ENCODE assay signal across 8 cellular contexts in the genomic region with DNA sequence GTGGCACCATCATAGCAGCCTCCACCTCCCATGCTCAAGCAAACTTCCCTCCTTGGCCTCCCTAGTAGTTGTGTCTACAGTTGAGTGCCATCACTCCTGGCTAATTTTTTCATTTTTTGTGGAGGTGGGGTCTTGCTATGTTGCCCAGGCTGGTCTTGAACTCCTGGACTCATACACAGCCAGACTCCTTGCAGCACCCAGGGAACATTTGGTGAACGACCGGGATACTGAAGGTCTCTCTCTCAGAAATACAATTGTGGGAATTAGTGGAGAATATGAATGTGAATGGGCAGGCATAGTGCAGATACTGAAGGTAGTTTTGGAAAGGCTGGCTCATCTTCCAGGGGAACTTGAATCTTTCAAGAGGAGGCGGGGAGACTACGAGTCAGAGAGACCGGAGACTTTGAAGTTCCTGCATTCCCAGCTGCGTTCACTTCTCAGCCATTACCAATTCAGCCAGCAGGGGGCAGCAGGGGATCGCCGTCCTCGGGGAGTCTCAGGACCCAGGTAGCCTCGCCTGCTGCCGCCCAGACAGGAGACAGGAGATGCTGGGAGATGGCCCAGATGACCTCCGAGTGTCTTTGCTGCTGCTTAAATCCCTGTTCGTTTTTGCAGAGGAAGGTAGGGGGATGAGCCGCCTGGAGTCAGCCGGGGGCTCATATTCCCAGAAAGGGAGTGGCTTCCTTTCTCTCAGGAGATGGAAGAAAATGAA.
DNase-seq lines count a peak whose midpoint lies in the region; ATAC-seq and TF ChIP-seq lines count a peak whose summit lies in the region.

No MANE protein-coding gene starts in this region.

- H3K18ac ChIP-seq in trophoblast cell (ENCODE audit: low read length), result no peak overlapping the region

- no peak overlapping the region for H3K23ac ChIP-seq in trophoblast cell (ENCODE audit: low read length)

- no peak overlapping the region for H2AK5ac ChIP-seq in trophoblast cell (ENCODE audit: low read length)

- H3K14ac ChIP-seq in trophoblast cell (ENCODE audit: low read length), result no peak overlapping the region

- WGBS in trophoblast cell (ENCODE audit: extremely low coverage, insufficient coverage, insufficient read length), result no CpG with 5 or more reads among the region's 15 CpGs

- peak overlapping the region; percentile 28 for H3K4me2 ChIP-seq in trophoblast cell (ENCODE audit: low read length)

- H3K4ac ChIP-seq in trophoblast cell (ENCODE audit: low read depth, low read length), result no peak overlapping the region

- no peaks in the 10 kb centered on the region for H3K79me2 ChIP-seq in trophoblast cell (ENCODE audit: control insufficient read depth, insufficient read depth, low read length, poor library complexity)

- H2BK5ac ChIP-seq in trophoblast cell (ENCODE audit: low read depth, low read length, poor library complexity), result no peak overlapping the region

- no peak overlapping the region for H3K9ac ChIP-seq in trophoblast cell (ENCODE audit: low read length)

- H2BK120ac ChIP-seq in trophoblast cell (ENCODE audit: insufficient read depth, low read length, poor library complexity), result no peak overlapping the region

- H4K8ac ChIP-seq in trophoblast cell (ENCODE audit: low read depth, low read length), result no peak overlapping the region

- H3K27ac ChIP-seq in trophoblast cell (ENCODE audit: low read depth, low read length), result no peak overlapping the region

- H2BK12ac ChIP-seq in trophoblast cell (ENCODE audit: low read length), result no peak overlapping the region

- DNase-seq in AG20443 (ENCODE audit: low spot score) (peak; percentile 83), GM13976 (ENCODE audit: low spot score) (peak; percentile 63), NCI-H2171 (lab: John Stamatoyannopoulos, UW) (peak; percentile 28), glomerular visceral epithelial cell (ENCODE audit: extremely low spot score) (peak; percentile 46), trophoblast cell (peak; percentile 69 to 89)
- DNase-seq in activated T-cell treated with anti-CD3 and anti-CD28 coated beads, Interleukin-2, amount 50 U/mL, for 48 hours, result peak; percentile 71

- no peaks in the 10 kb centered on the region for H3K36me3 ChIP-seq in trophoblast cell (ENCODE audit: control insufficient read depth in 1 of 2, insufficient read depth in 2 of 2, low read length in 2 of 2)

- in situ Hi-C loops in GM13976 (cut with MboI; ENCODE audit: low sequenced_read_pairs, unreplicated experiment), result no loop called here

- no peaks in the 10 kb centered on the region for H3K79me1 ChIP-seq in trophoblast cell (ENCODE audit: low read length)

- no peaks in the 10 kb centered on the region for H3K27me3 ChIP-seq in trophoblast cell (ENCODE audit: insufficient read depth, low read length)

- peak; percentile 33 for TF ChIP-seq CTCF in GM13976 (IDR thresholded peaks at IDR 0.05; ENCODE audit: borderline replicate concordance, control extremely low read depth, extremely low read depth, insufficient read depth, missing control alignments)

- ATAC-seq in HG03378 (IDR thresholded peaks at IDR 0.05; ENCODE audit: unreplicated experiment), result no peak
- no peak for ATAC-seq in HG03457 (IDR thresholded peaks at IDR 0.05; ENCODE audit: unreplicated experiment)

- H2AFZ ChIP-seq in trophoblast cell (ENCODE audit: insufficient read depth, low read length, poor library complexity), result no peak overlapping the region

- no peak overlapping the region for H3K4me3 ChIP-seq in trophoblast cell (ENCODE audit: low read depth, low read length)

- H3K9me3 ChIP-seq in trophoblast cell (ENCODE audit: insufficient read depth, low read depth, low read length), result no peaks in the 10 kb centered on the region

- no peak overlapping the region for H4K91ac ChIP-seq in trophoblast cell (ENCODE audit: low read depth, low read length)

- no peak overlapping the region for H4K12ac ChIP-seq in trophoblast cell (ENCODE audit: low read depth, low read length)

- H3K4me1 ChIP-seq in trophoblast cell (ENCODE audit: control insufficient read depth in 1 of 2, insufficient read depth in 2 of 2, low read length in 2 of 2), result no peaks in the 10 kb centered on the region

Comparison
In these comparisons a context has a peak if more than half of its experiments do, and no peak if none do; other contexts are left out.
1. DNase-seq: peak in every context shown above with its lines; median percentile 83 in AG20443; 79 in trophoblast cell; 71 in activated T-cell treated with anti-CD3 and anti-CD28 coated beads, Interleukin-2, amount 50 U/mL, for 48 hours; 63 in GM13976; 46 in glomerular visceral epithelial cell; 28 in NCI-H2171.